Comparison of ENCODE assay signal across 8 cellular contexts in the genomic region with DNA sequence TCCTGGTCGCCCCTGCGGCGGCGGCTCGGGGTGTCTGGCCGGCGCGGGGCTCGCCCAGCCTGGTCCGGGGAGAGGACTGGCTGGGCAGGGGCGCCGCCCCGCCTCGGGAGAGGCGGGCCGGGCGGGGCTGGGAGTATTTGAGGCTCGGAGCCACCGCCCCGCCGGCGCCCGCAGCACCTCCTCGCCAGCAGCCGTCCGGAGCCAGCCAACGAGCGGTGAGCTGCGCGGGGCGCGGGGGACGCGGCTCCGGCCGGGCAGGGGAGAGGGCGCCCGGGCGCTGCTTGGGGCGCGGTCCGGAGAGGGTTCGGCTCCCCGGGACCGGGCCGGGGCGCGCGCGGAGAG. TPM values are rescaled to one million over a fixed set of nuclear protein-coding genes. Genes with fewer than 3 reads are reported as not detected.
DNase-seq lines count a peak whose midpoint lies in the region; ATAC-seq and TF ChIP-seq lines count a peak whose summit lies in the region.

A gene (plus strand): TSS at position 167 of the 342 bp plus-strand sequence. CDS start 8,122 bp downstream, outside the sequence.

- POLR2A ChIA-PET in CD8-positive, alpha-beta T cell (lab: Charles Lee), result interaction anchor here (0.6 to 2.4 kb wide), 2 partner anchors 26 to 30 kb away, joined by 3 to 19 read pairs; no protein-coding TSS in a partner anchor

- peak within 1 kb of the TSS; percentile 79 for H3K4me3 Mint-ChIP-seq in CD8-positive, alpha-beta T cell

- peaks cover 27% of the 10 kb centered on the region for H3K4me1 Mint-ChIP-seq in CD8-positive, alpha-beta T cell (ENCODE audit: low read depth)

- H3K36me3 ChIP-seq in CD8-positive, alpha-beta T cell (ENCODE audit: insufficient read depth, low read length), result no peaks in the 10 kb centered on the region

- peaks cover 29% of the 10 kb centered on the region for H3K27me3 Mint-ChIP-seq in CD8-positive, alpha-beta T cell (ENCODE audit: low read depth)

- H3K36me3 Mint-ChIP-seq in CD8-positive, alpha-beta T cell, result no peaks in the 10 kb centered on the region

- peak within 1 kb of the TSS; percentile 62 for H3K27ac Mint-ChIP-seq in CD8-positive, alpha-beta T cell

- intact Hi-C loops in CD8-positive, alpha-beta T cell (cut with DNase I, micrococcal nuclease), result loop anchor here (2.0 kb wide), 1 partner anchor 26 kb away; no protein-coding TSS in a partner anchor

- peaks cover 8% of the 10 kb centered on the region for H3K4me1 ChIP-seq in CD8-positive, alpha-beta T cell (ENCODE audit: insufficient read depth, low read length)

- H3K4me3 ChIP-seq in CD8-positive, alpha-beta T cell (ENCODE audit: low read depth, low read length), result peak within 1 kb of the TSS; percentile 46

- no peaks in the 10 kb centered on the region for H3K9me3 ChIP-seq in CD8-positive, alpha-beta T cell (ENCODE audit: low read length)

- H3K27ac ChIP-seq in CD8-positive, alpha-beta T cell (ENCODE audit: low read depth, low read length), result no peak within 1 kb of the TSS
- H3K27ac ChIP-seq in cingulate gyrus (ENCODE audit: low read depth, low read length), result peak within 1 kb of the TSS; percentile 0

- no peak for TF ChIP-seq CTCF in CD8-positive, alpha-beta T cell (IDR thresholded peaks at IDR 0.05)

- H3K27me3 ChIP-seq in CD8-positive, alpha-beta T cell (ENCODE audit: insufficient read depth, low read length), result no peaks in the 10 kb centered on the region

- ATAC-seq in CD8-positive, alpha-beta T cell, result peak; percentile 51
- ATAC-seq in GM19397 (IDR thresholded peaks at IDR 0.05; ENCODE audit: unreplicated experiment) (peak; percentile 62), HG03442 (IDR thresholded peaks at IDR 0.05; ENCODE audit: unreplicated experiment) (peak; percentile 61)

- CTCF ChIA-PET in CD8-positive, alpha-beta T cell (lab: Charles Lee), result no interaction called here

- peak in 5 of 7 experiments; percentile 1 to 66 (median 23) for DNase-seq in CD8-positive, alpha-beta T cell
- peak; percentile 48 for DNase-seq in T1000 (lab: John Stamatoyannopoulos, UW)
- DNase-seq in left kidney (ENCODE audit: low read depth, low spot score), result peak; percentile 73
- peak; percentile 20 for DNase-seq in stimulated activated CD8-positive, alpha-beta memory T cell treated with anti-CD3 and anti-CD28 coated beads, Interleukin-4, amount 100 ng/mL, for 24 hours (ENCODE audit: low read depth)
- no peak for DNase-seq in OCI-M2 (lab: John Stamatoyannopoulos, UW; ENCODE audit: unreplicated experiment)

- no peaks in the 10 kb centered on the region for H3K9me3 Mint-ChIP-seq in CD8-positive, alpha-beta T cell

RNA-seq across cellular contexts. Expression of the gene that starts here (rescaled TPM):
- 1 to 10 TPM; 7.5 to 7.8 TPM for total RNA-seq in CD8-positive, alpha-beta T cell
